In the genomic region with DNA sequence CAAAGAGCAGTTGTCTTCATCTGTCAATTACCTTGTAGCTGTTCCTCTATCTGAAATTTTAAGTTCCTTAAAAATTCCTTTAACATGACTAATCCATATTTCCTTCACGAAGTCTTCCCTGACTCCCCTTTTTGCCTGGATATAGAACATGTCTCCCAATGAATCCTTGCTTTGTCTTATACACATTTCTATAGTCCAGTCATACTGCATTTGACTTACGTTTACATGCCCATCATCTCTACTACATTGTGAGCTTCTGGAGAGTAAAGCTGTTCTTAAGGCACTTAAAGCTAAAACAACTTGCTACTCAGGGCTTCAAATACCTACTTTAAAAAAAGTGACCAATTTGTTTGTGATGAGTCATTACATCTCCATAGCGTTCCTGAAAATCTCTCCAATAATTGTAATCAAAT, we compare ENCODE assay signal across 1 cellular context.
TF ChIP-seq lines count a peak whose summit lies in the region.

No MANE protein-coding gene starts in this region.

TF ChIP-seq in HepG2, 621 proteins besides CTCF, POLR2A, EP300 and RAD21:
- TF ChIP-seq ZNF142 (CRISPR knock-in tag; IDR thresholded peaks at IDR 0.05) (no peak), GATAD2A (CRISPR knock-in tag; IDR thresholded peaks at IDR 0.05) (0 out of 2 replicates have a peak, but pooled peaks have one; percentile 4)
